In genomic region chr7:126637538-126637937, GRCh38 we compare ENCODE assay signal across 27 cellular contexts.
"Had no signal": no experiment of that assay in that cellular context is flagged by ENCODE, and none has a peak within 500 bp of the region (broad histone marks: within the 10 kb centered on the region; RNA-seq: fewer than 3 reads in every experiment).

No MANE protein-coding gene starts in this region.

- H2AFZ ChIP-seq: parathyroid adenoma had no signal

- H3K79me2 ChIP-seq: parathyroid adenoma had no signal

- H3K36me3 ChIP-seq: gastroesophageal sphincter, heart right ventricle, left lung, neutrophil, right atrium auricular region, suprapubic skin, transverse colon had no signal

- H3K4me2 ChIP-seq: smooth muscle cell had no signal

- DNase-seq: effector CD8-positive, alpha-beta T cell; endodermal cell; foreskin fibroblast; heart right ventricle; hippocampal formation; left cardiac atrium; left lung; mesenchymal stem cell; mucosa of descending colon; naive B cell; stimulated activated CD4-positive, alpha-beta T cell treated with anti-CD3 and anti-CD28 coated beads, Interleukin-12 subunit alpha, Interleukin-12 subunit beta, amount 100 ng/mL, for 4 hours; stimulated activated CD4-positive, alpha-beta T cell treated with anti-CD3 and anti-CD28 coated beads, Interleukin-1b, Interleukin-23, amount 100 ng/mL, for 48 hours; stimulated activated CD4-positive, alpha-beta T cell treated with anti-CD3 and anti-CD28 coated beads, Interleukin-4, amount 100 ng/mL, for 1 hour; stimulated activated CD8-positive, alpha-beta memory T cell treated with anti-CD3 and anti-CD28 coated beads, Interleukin-4, amount 100 ng/mL, for 48 hours; stimulated activated naive CD4-positive, alpha-beta T cell; stimulated activated naive CD8-positive, alpha-beta T cell treated with anti-CD3 and anti-CD28 coated beads, Interleukin-15, amount 100 ng/mL, for 72 hours; transverse colon had no signal

- ATAC-seq: esophagus mucosa; gastroesophageal sphincter; heart right ventricle; left cardiac atrium; left lung; mucosa of descending colon; natural killer cell treated with Interleukin-12 subunit alpha and Interleukin-12 subunit beta and Interleukin-15 and Interleukin-18, amount 100 ng/mL, for 72 hours; sciatic nerve; stimulated activated naive CD8-positive, alpha-beta T cell treated with anti-CD3 and anti-CD28 coated beads, Interleukin-15, amount 100 ng/mL, for 72 hours had no signal

- H3K27me3 ChIP-seq: gastroesophageal sphincter, heart right ventricle, left lung, neutrophil, right atrium auricular region, suprapubic skin, transverse colon had no signal

- H3K4me1 ChIP-seq: gastroesophageal sphincter, heart right ventricle, left lung, parathyroid adenoma, right atrium auricular region, suprapubic skin, transverse colon had no signal

- H3K4me3 ChIP-seq: gastroesophageal sphincter, heart right ventricle, left lung, mucosa of descending colon, right atrium auricular region, smooth muscle cell, suprapubic skin, transverse colon had no signal

- H3K9ac ChIP-seq: parathyroid adenoma had no signal

- H3K27ac ChIP-seq: epithelial cell of prostate, gastroesophageal sphincter, heart right ventricle, left lung, neutrophil, parathyroid adenoma, right atrium auricular region, suprapubic skin, transverse colon had no signal

- H3K9me3 ChIP-seq: gastroesophageal sphincter, left lung, mucosa of descending colon, neutrophil, right atrium auricular region had no signal
